ENCODE assay signal across 16 cellular contexts in the genomic region with DNA sequence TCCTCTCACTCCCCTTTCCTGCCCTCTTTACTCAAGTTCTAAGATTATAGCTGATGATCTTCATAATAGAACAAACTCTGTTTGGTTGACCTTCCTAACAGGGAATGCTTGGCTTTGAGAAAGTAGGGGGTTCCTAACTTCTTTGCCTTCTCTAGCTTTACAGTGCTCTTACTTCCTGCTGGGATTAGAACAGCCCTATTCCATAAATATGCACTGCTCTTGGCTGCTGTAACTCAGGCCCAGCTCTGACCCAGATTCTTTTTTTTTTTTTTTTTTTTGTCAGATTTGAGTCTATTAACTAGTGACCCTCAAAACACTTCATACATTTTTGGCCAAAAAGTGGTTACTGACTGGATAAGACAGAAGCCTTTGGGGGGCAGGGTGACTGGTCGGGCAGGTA. TPM values are rescaled to one million over a fixed set of nuclear protein-coding genes. Genes with fewer than 3 reads are reported as not detected.
DNase-seq lines count a peak whose midpoint lies in the region; ATAC-seq lines count a peak whose summit lies in the region.
"Had no signal": no experiment of that assay in that cellular context is flagged by ENCODE, and none has a peak within 500 bp of the region (broad histone marks: within the 10 kb centered on the region; RNA-seq: fewer than 3 reads in every experiment).

No MANE protein-coding gene starts in this region.

- no peaks in the 10 kb centered on the region for H3K27me3 Mint-ChIP-seq in activated naive CD4-positive, alpha-beta T cell treated with anti-CD3 and anti-CD28 coated beads for 36 hours (ENCODE audit: low read depth)
- H3K27me3 Mint-ChIP-seq in activated CD8-positive, alpha-beta T cell treated with anti-CD3 and anti-CD28 coated beads, Interleukin-2, amount 10 ng/mL, durations not matched to agents 7 days and 5 days (ENCODE audit: low read depth): no peaks in the 10 kb centered on the region
- peaks cover 0 to 1% (median 0%) of the 10 kb centered on the region in 3 donors for H3K27me3 Mint-ChIP-seq in immature natural killer cell (ENCODE audit: low read depth in 3 of 3)
- H3K27me3 Mint-ChIP-seq in stimulated activated naive CD8-positive, alpha-beta T cell treated with anti-CD3 and anti-CD28 coated beads, Interleukin-15, amount 100 ng/mL, for 72 hours: no peaks in the 10 kb centered on the region

- ATAC-seq in activated CD8-positive, alpha-beta T cell treated with anti-CD3 and anti-CD28 coated beads, Interleukin-2, amount 10 ng/mL, durations not matched to agents 7 days and 5 days: no peak
- ATAC-seq in stimulated activated naive CD8-positive, alpha-beta T cell treated with anti-CD3 and anti-CD28 coated beads, Interleukin-15, amount 100 ng/mL, for 72 hours: no peak
- no peak for ATAC-seq in HG03025 (IDR thresholded peaks at IDR 0.05; ENCODE audit: low FRiP score, unreplicated experiment)
- ATAC-seq: psoas muscle had no signal

- DNase-seq in activated naive CD4-positive, alpha-beta T cell treated with anti-CD3 and anti-CD28 coated beads for 36 hours: no peak
- no peak for DNase-seq in activated naive CD4-positive, alpha-beta T cell treated with anti-CD3 and anti-CD28 coated beads, Interleukin-2, amount 50 U/mL, for 16 hours
- no peak for DNase-seq in activated CD8-positive, alpha-beta T cell treated with anti-CD3 and anti-CD28 coated beads, Interleukin-2, amount 10 ng/mL, durations not matched to agents 7 days and 5 days
- DNase-seq in immature natural killer cell (no peak), MV-4-11 (lab: John Stamatoyannopoulos, UW) (no peak), posterior cingulate gyrus (no peak)
- DNase-seq in stimulated activated naive CD8-positive, alpha-beta T cell treated with anti-CD3 and anti-CD28 coated beads, Interleukin-15, amount 100 ng/mL, for 72 hours: no peak
- DNase-seq: colonic mucosa, glutamatergic neuron, KG1, midbrain, NCI-H226, psoas muscle, SIG-M5, thyroid gland had no signal

- H3K4me3 Mint-ChIP-seq in activated naive CD4-positive, alpha-beta T cell treated with anti-CD3 and anti-CD28 coated beads for 36 hours: no peak overlapping the region
- no peak overlapping the region for H3K4me3 Mint-ChIP-seq in activated CD8-positive, alpha-beta T cell treated with anti-CD3 and anti-CD28 coated beads, Interleukin-2, amount 10 ng/mL, durations not matched to agents 7 days and 5 days
- peak overlapping the region in 2 of 5 donors; percentile 9 to 37 for H3K4me3 Mint-ChIP-seq in immature natural killer cell
- no peak overlapping the region for H3K4me3 Mint-ChIP-seq in stimulated activated naive CD8-positive, alpha-beta T cell treated with anti-CD3 and anti-CD28 coated beads, Interleukin-15, amount 100 ng/mL, for 72 hours

- peak overlapping the region; percentile 68 for H3K27ac Mint-ChIP-seq in activated naive CD4-positive, alpha-beta T cell treated with anti-CD3 and anti-CD28 coated beads for 36 hours
- peak overlapping the region; percentile 50 for H3K27ac Mint-ChIP-seq in activated CD8-positive, alpha-beta T cell treated with anti-CD3 and anti-CD28 coated beads, Interleukin-2, amount 10 ng/mL, durations not matched to agents 7 days and 5 days
- H3K27ac Mint-ChIP-seq in immature natural killer cell: peak overlapping the region; percentile 45 to 91 (median 74)
- peak overlapping the region; percentile 60 to 71 for H3K27ac Mint-ChIP-seq in stimulated activated naive CD8-positive, alpha-beta T cell treated with anti-CD3 and anti-CD28 coated beads, Interleukin-15, amount 100 ng/mL, for 72 hours

- intact Hi-C loops in activated naive CD4-positive, alpha-beta T cell treated with anti-CD3 and anti-CD28 coated beads for 36 hours (cut with micrococcal nuclease): no loop called here
- intact Hi-C loops in posterior cingulate gyrus (cut with DNase I): loop anchor here (10.0 kb wide), 1 partner anchor 54 kb away; the partner anchor contains the start of gene ARID1A

- peaks cover 57% of the 10 kb centered on the region for H3K36me3 Mint-ChIP-seq in activated naive CD4-positive, alpha-beta T cell treated with anti-CD3 and anti-CD28 coated beads for 36 hours (ENCODE audit: low read depth)
- peaks cover 82% of the 10 kb centered on the region for H3K36me3 Mint-ChIP-seq in activated CD8-positive, alpha-beta T cell treated with anti-CD3 and anti-CD28 coated beads, Interleukin-2, amount 10 ng/mL, durations not matched to agents 7 days and 5 days (ENCODE audit: low read depth)
- peaks cover 0 to 11% (median 3%) of the 10 kb centered on the region in 3 donors for H3K36me3 Mint-ChIP-seq in immature natural killer cell

- H3K4me1 Mint-ChIP-seq in activated naive CD4-positive, alpha-beta T cell treated with anti-CD3 and anti-CD28 coated beads for 36 hours (ENCODE audit: low read depth): peaks cover 90% of the 10 kb centered on the region
- peaks cover 74% of the 10 kb centered on the region for H3K4me1 Mint-ChIP-seq in activated CD8-positive, alpha-beta T cell treated with anti-CD3 and anti-CD28 coated beads, Interleukin-2, amount 10 ng/mL, durations not matched to agents 7 days and 5 days (ENCODE audit: low read depth)
- peaks cover 86 to 97% of the 10 kb centered on the region in 2 donors for H3K4me1 Mint-ChIP-seq in immature natural killer cell
- H3K4me1 Mint-ChIP-seq in stimulated activated naive CD8-positive, alpha-beta T cell treated with anti-CD3 and anti-CD28 coated beads, Interleukin-15, amount 100 ng/mL, for 72 hours: peaks cover 89% of the 10 kb centered on the region

- H3K9me3 Mint-ChIP-seq in activated naive CD4-positive, alpha-beta T cell treated with anti-CD3 and anti-CD28 coated beads for 36 hours: no peaks in the 10 kb centered on the region
- no peaks in the 10 kb centered on the region for H3K9me3 Mint-ChIP-seq in activated CD8-positive, alpha-beta T cell treated with anti-CD3 and anti-CD28 coated beads, Interleukin-2, amount 10 ng/mL, durations not matched to agents 7 days and 5 days (ENCODE audit: insufficient read depth)
- no peaks in the 10 kb centered on the region for H3K9me3 Mint-ChIP-seq in immature natural killer cell
- H3K9me3 Mint-ChIP-seq in stimulated activated naive CD8-positive, alpha-beta T cell treated with anti-CD3 and anti-CD28 coated beads, Interleukin-15, amount 100 ng/mL, for 72 hours: no peaks in the 10 kb centered on the region

- POLR2A ChIA-PET in activated CD8-positive, alpha-beta T cell treated with anti-CD3 and anti-CD28 coated beads, Interleukin-2, amount 10 ng/mL, durations not matched to agents 7 days and 5 days (lab: Charles Lee): interaction anchor here (7.4 kb wide), 1 partner anchor 39 kb away, joined by 57 read pairs; the partner anchor contains the start of gene PIGV

- CTCF ChIA-PET in activated naive CD4-positive, alpha-beta T cell treated with anti-CD3 and anti-CD28 coated beads for 36 hours (lab: Charles Lee): interaction anchor here (1.7 kb wide), 1 partner anchor 145 kb away, joined by 6 read pairs; no protein-coding TSS in a partner anchor
- CTCF ChIA-PET in activated CD8-positive, alpha-beta T cell treated with anti-CD3 and anti-CD28 coated beads, Interleukin-2, amount 10 ng/mL, durations not matched to agents 7 days and 5 days (lab: Charles Lee): interaction anchor here (0.9 to 6.8 kb wide), 4 partner anchors 13 to 146 kb away, joined by 3 to 44 read pairs (median 4); no protein-coding TSS in a partner anchor

RNA-seq across cellular contexts. Expression of gene PIGV, which starts 39.4 kb away (rescaled TPM):
- 10 to 100 TPM; 10.6 to 11.2 TPM for total RNA-seq in activated naive CD4-positive, alpha-beta T cell treated with anti-CD3 and anti-CD28 coated beads for 36 hours
- 10 to 100 TPM; 19.9 to 20.3 TPM for total RNA-seq in activated CD8-positive, alpha-beta T cell treated with anti-CD3 and anti-CD28 coated beads, Interleukin-2, amount 10 ng/mL, durations not matched to agents 7 days and 5 days
- polyA plus RNA-seq in immature natural killer cell: 10 to 100 TPM in 2 of 3 donors, 1 to 10 TPM in 1; 9.8 to 20.0 (median 13.7) TPM

RNA-seq across cellular contexts. Expression of gene ARID1A, which starts 52.5 kb away (rescaled TPM):
- 10 to 100 TPM; 65.0 to 65.9 TPM for total RNA-seq in activated naive CD4-positive, alpha-beta T cell treated with anti-CD3 and anti-CD28 coated beads for 36 hours
- total RNA-seq in activated CD8-positive, alpha-beta T cell treated with anti-CD3 and anti-CD28 coated beads, Interleukin-2, amount 10 ng/mL, durations not matched to agents 7 days and 5 days: 100 to 1,000 TPM; 122 to 123 TPM
- 10 to 100 TPM in 2 of 3 donors, 1 to 10 TPM in 1; 7.1 to 34.6 (median 16.0) TPM for polyA plus RNA-seq in immature natural killer cell
